ENCODE assay signal across 8 cellular contexts in genomic region chr14:64879635-64880381, GRCh38. TPM values are rescaled to one million over a fixed set of nuclear protein-coding genes. Genes with fewer than 3 reads are reported as not detected.
A peak's percentile ranks its signal among the peaks of the same experiment; 100 is the strongest.
DNase-seq lines count a peak whose midpoint lies in the region; ATAC-seq and TF ChIP-seq lines count a peak whose summit lies in the region.

SPTB (minus strand) TSS chr14:64879907; CDS start chr14:64823094, 56,813 bp downstream.

- TF ChIP-seq CTCF in lower lobe of right lung (IDR thresholded peaks at IDR 0.05), result no peak

- no peak within 1 kb of the TSS for H3K27ac ChIP-seq in lower lobe of right lung

- no peaks in the 10 kb centered on the region for H3K36me3 ChIP-seq in lower lobe of right lung

- DNase-seq in NCI-H1092 treated with DMSO at 0.1 percent for 48 hours (lab: John Stamatoyannopoulos, UW) (peak; percentile 57), cerebellar cortex (ENCODE audit: low spot score) (peak; percentile 73), lower lobe of right lung (peak; percentile 46), AG08395 (ENCODE audit: low spot score) (no peak)
- DNase-seq in stimulated activated CD8-positive, alpha-beta memory T cell treated with anti-CD3 and anti-CD28 coated beads, Interleukin-12 subunit alpha, Interleukin-12 subunit beta, amount 100 ng/mL, for 24 hours (ENCODE audit: extremely low read depth), result peak; percentile 41

- peaks cover 47% of the 10 kb centered on the region for H3K27me3 ChIP-seq in lower lobe of right lung (ENCODE audit: low read depth)

- peak within 1 kb of the TSS; percentile 62 for H3K4me3 ChIP-seq in lower lobe of right lung

- H3K4me1 ChIP-seq in lower lobe of right lung, result peaks cover 19% of the 10 kb centered on the region

- no peaks in the 10 kb centered on the region for H3K9me3 ChIP-seq in lower lobe of right lung

- intact Hi-C loops in lower lobe of right lung (cut with DNase I), result no loop called here

- ATAC-seq in GM18867 (IDR thresholded peaks at IDR 0.05; ENCODE audit: unreplicated experiment) (peak; percentile 73), lower lobe of right lung (peak; percentile 76 to 87), HG02981 (IDR thresholded peaks at IDR 0.05; ENCODE audit: unreplicated experiment) (no peak)
- ATAC-seq in activated CD4-positive, CD25-positive, alpha-beta regulatory T cell treated with anti-CD3 and anti-CD28 coated beads, Interleukin-2, amount 50 U/mL, for 24 hours, result peak; percentile 71 to 80

RNA-seq across cellular contexts. Expression of gene SPTB, which starts in this region (rescaled TPM):
- total RNA-seq in lower lobe of right lung, result 2.5 TPM
